In the genomic region with DNA sequence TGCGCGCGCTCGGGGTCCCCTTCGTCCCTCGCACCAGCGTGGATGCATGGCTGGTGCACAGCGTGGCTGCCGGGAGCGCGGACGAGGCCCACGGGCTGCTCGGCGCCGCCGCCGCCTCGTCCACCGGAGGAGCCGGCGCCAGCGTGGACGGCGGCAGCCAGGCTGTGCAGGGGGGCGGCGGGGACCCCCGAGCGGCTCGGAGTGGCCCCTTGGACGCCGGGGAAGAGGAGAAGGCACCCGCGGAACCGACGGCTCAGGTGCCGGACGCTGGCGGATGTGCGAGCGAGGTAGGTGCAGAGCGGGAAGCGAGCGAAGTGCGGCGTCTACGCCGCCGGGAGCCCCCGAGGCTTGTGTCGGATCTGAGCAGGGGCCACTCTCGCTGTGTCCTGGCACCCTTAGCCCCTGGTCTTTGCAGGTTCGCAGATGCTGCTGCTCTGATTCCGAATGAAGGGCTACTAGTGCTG, we compare ENCODE assay signal across 1 cellular context.
A peak's percentile ranks its signal among the peaks of the same experiment; 100 is the strongest.
TF ChIP-seq lines count a peak whose summit lies in the region.
"Not testable (repeated sequence)": the region's sequence is repeated elsewhere in the genome, so short reads cannot be mapped to it uniquely, and the experiment has no call there.

No MANE protein-coding gene starts in this region.

TF ChIP-seq in HepG2, 621 proteins besides CTCF, POLR2A, EP300 and RAD21:
- TF ChIP-seq ZSCAN29 (CRISPR knock-in tag; conservative IDR thresholded peaks at IDR 0.05): peak; percentile 99
- TF ChIP-seq, protein P1, sequence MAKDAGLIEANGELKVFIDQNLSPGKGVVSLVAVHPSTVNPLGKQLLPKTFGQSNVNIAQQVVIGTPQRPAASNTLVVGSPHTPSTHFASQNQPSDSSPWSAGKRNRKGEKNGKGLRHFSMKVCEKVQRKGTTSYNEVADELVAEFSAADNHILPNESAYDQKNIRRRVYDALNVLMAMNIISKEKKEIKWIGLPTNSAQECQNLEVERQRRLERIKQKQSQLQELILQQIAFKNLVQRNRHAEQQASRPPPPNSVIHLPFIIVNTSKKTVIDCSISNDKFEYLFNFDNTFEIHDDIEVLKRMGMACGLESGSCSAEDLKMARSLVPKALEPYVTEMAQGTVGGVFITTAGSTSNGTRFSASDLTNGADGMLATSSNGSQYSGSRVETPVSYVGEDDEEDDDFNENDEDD (CRISPR knock-in tag; IDR thresholded peaks at IDR 0.05; ENCODE audit: borderline replicate concordance): peak; percentile 52
- TF ChIP-seq KDM2A (CRISPR knock-in tag; IDR thresholded peaks at IDR 0.05; ENCODE audit: borderline replicate concordance, low read depth): 0 out of 2 replicates have a peak, but pooled peaks have one; percentile 20
- TF ChIP-seq, protein P2, sequence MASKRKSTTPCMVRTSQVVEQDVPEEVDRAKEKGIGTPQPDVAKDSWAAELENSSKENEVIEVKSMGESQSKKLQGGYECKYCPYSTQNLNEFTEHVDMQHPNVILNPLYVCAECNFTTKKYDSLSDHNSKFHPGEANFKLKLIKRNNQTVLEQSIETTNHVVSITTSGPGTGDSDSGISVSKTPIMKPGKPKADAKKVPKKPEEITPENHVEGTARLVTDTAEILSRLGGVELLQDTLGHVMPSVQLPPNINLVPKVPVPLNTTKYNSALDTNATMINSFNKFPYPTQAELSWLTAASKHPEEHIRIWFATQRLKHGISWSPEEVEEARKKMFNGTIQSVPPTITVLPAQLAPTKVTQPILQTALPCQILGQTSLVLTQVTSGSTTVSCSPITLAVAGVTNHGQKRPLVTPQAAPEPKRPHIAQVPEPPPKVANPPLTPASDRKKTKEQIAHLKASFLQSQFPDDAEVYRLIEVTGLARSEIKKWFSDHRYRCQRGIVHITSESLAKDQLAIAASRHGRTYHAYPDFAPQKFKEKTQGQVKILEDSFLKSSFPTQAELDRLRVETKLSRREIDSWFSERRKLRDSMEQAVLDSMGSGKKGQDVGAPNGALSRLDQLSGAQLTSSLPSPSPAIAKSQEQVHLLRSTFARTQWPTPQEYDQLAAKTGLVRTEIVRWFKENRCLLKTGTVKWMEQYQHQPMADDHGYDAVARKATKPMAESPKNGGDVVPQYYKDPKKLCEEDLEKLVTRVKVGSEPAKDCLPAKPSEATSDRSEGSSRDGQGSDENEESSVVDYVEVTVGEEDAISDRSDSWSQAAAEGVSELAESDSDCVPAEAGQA (IDR thresholded peaks at IDR 0.05; ENCODE audit: low read depth): not testable (repeated sequence)
- TF ChIP-seq, protein P2 (CRISPR knock-in tag; IDR thresholded peaks at IDR 0.05; ENCODE audit: borderline replicate concordance): 0 out of 2 replicates have a peak, but pooled peaks have one; percentile 35
- TF ChIP-seq, protein P3, sequence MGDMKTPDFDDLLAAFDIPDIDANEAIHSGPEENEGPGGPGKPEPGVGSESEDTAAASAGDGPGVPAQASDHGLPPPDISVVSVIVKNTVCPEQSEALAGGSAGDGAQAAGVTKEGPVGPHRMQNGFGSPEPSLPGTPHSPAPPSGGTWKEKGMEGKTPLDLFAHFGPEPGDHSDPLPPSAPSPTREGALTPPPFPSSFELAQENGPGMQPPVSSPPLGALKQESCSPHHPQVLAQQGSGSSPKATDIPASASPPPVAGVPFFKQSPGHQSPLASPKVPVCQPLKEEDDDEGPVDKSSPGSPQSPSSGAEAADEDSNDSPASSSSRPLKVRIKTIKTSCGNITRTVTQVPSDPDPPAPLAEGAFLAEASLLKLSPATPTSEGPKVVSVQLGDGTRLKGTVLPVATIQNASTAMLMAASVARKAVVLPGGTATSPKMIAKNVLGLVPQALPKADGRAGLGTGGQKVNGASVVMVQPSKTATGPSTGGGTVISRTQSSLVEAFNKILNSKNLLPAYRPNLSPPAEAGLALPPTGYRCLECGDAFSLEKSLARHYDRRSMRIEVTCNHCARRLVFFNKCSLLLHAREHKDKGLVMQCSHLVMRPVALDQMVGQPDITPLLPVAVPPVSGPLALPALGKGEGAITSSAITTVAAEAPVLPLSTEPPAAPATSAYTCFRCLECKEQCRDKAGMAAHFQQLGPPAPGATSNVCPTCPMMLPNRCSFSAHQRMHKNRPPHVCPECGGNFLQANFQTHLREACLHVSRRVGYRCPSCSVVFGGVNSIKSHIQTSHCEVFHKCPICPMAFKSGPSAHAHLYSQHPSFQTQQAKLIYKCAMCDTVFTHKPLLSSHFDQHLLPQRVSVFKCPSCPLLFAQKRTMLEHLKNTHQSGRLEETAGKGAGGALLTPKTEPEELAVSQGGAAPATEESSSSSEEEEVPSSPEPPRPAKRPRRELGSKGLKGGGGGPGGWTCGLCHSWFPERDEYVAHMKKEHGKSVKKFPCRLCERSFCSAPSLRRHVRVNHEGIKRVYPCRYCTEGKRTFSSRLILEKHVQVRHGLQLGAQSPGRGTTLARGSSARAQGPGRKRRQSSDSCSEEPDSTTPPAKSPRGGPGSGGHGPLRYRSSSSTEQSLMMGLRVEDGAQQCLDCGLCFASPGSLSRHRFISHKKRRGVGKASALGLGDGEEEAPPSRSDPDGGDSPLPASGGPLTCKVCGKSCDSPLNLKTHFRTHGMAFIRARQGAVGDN (CRISPR knock-in tag; IDR thresholded peaks at IDR 0.05): peak; percentile 49
- 0 out of 2 replicates have a peak, but pooled peaks have one; percentile 18 for TF ChIP-seq SALL1 (CRISPR knock-in tag; IDR thresholded peaks at IDR 0.05)
- TF ChIP-seq, protein P4, sequence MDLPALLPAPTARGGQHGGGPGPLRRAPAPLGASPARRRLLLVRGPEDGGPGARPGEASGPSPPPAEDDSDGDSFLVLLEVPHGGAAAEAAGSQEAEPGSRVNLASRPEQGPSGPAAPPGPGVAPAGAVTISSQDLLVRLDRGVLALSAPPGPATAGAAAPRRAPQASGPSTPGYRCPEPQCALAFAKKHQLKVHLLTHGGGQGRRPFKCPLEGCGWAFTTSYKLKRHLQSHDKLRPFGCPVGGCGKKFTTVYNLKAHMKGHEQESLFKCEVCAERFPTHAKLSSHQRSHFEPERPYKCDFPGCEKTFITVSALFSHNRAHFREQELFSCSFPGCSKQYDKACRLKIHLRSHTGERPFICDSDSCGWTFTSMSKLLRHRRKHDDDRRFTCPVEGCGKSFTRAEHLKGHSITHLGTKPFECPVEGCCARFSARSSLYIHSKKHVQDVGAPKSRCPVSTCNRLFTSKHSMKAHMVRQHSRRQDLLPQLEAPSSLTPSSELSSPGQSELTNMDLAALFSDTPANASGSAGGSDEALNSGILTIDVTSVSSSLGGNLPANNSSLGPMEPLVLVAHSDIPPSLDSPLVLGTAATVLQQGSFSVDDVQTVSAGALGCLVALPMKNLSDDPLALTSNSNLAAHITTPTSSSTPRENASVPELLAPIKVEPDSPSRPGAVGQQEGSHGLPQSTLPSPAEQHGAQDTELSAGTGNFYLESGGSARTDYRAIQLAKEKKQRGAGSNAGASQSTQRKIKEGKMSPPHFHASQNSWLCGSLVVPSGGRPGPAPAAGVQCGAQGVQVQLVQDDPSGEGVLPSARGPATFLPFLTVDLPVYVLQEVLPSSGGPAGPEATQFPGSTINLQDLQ (CRISPR knock-in tag; IDR thresholded peaks at IDR 0.05): 0 out of 2 replicates have a peak, but pooled peaks have one; percentile 22
- TF ChIP-seq ZNF777 (CRISPR knock-in tag; IDR thresholded peaks at IDR 0.05): peak; percentile 97
- peak; percentile 60 for TF ChIP-seq HNRNPLL (IDR thresholded peaks at IDR 0.05; ENCODE audit: low read depth, low read length, poor library complexity, severe bottlenecking)
- 0 out of 2 replicates have a peak, but pooled peaks have one; percentile 26 for TF ChIP-seq GABPB1 (CRISPR knock-in tag; IDR thresholded peaks at IDR 0.05)
- TF ChIP-seq, protein P5, sequence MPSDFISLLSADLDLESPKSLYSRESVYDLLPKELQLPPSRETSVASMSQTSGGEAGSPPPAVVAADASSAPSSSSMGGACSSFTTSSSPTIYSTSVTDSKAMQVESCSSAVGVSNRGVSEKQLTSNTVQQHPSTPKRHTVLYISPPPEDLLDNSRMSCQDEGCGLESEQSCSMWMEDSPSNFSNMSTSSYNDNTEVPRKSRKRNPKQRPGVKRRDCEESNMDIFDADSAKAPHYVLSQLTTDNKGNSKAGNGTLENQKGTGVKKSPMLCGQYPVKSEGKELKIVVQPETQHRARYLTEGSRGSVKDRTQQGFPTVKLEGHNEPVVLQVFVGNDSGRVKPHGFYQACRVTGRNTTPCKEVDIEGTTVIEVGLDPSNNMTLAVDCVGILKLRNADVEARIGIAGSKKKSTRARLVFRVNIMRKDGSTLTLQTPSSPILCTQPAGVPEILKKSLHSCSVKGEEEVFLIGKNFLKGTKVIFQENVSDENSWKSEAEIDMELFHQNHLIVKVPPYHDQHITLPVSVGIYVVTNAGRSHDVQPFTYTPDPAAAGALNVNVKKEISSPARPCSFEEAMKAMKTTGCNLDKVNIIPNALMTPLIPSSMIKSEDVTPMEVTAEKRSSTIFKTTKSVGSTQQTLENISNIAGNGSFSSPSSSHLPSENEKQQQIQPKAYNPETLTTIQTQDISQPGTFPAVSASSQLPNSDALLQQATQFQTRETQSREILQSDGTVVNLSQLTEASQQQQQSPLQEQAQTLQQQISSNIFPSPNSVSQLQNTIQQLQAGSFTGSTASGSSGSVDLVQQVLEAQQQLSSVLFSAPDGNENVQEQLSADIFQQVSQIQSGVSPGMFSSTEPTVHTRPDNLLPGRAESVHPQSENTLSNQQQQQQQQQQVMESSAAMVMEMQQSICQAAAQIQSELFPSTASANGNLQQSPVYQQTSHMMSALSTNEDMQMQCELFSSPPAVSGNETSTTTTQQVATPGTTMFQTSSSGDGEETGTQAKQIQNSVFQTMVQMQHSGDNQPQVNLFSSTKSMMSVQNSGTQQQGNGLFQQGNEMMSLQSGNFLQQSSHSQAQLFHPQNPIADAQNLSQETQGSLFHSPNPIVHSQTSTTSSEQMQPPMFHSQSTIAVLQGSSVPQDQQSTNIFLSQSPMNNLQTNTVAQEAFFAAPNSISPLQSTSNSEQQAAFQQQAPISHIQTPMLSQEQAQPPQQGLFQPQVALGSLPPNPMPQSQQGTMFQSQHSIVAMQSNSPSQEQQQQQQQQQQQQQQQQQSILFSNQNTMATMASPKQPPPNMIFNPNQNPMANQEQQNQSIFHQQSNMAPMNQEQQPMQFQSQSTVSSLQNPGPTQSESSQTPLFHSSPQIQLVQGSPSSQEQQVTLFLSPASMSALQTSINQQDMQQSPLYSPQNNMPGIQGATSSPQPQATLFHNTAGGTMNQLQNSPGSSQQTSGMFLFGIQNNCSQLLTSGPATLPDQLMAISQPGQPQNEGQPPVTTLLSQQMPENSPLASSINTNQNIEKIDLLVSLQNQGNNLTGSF (CRISPR knock-in tag; IDR thresholded peaks at IDR 0.05): peak; percentile 84; the same call in 1 of the 2 replicates
- peak; percentile 28; the same call in 1 of the 2 replicates for TF ChIP-seq MEIS2 (CRISPR knock-in tag; IDR thresholded peaks at IDR 0.05)
- TF ChIP-seq ZNF747 (CRISPR knock-in tag; IDR thresholded peaks at IDR 0.05; ENCODE audit: borderline replicate concordance): 0 out of 2 replicates have a peak, but pooled peaks have one; percentile 9
- TF ChIP-seq, protein P6, sequence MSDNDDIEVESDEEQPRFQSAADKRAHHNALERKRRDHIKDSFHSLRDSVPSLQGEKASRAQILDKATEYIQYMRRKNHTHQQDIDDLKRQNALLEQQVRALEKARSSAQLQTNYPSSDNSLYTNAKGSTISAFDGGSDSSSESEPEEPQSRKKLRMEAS (IDR thresholded peaks at IDR 0.05): peak; percentile 68; the same call in 1 of the 2 replicates
- peak; percentile 57; the same call in 1 of the 2 replicates for TF ChIP-seq SALL2 (CRISPR knock-in tag; IDR thresholded peaks at IDR 0.05)
- TF ChIP-seq, protein P7, sequence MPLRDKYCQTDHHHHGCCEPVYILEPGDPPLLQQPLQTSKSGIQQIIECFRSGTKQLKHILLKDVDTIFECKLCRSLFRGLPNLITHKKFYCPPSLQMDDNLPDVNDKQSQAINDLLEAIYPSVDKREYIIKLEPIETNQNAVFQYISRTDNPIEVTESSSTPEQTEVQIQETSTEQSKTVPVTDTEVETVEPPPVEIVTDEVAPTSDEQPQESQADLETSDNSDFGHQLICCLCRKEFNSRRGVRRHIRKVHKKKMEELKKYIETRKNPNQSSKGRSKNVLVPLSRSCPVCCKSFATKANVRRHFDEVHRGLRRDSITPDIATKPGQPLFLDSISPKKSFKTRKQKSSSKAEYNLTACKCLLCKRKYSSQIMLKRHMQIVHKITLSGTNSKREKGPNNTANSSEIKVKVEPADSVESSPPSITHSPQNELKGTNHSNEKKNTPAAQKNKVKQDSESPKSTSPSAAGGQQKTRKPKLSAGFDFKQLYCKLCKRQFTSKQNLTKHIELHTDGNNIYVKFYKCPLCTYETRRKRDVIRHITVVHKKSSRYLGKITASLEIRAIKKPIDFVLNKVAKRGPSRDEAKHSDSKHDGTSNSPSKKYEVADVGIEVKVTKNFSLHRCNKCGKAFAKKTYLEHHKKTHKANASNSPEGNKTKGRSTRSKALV (CRISPR knock-in tag; IDR thresholded peaks at IDR 0.05): peak; percentile 37; the same call in 1 of the 2 replicates
- 0 out of 2 replicates have a peak, but pooled peaks have one; percentile 45 for TF ChIP-seq ZNF546 (CRISPR knock-in tag; conservative IDR thresholded peaks at IDR 0.05)
- 0 out of 2 replicates have a peak, but pooled peaks have one; percentile 13 for TF ChIP-seq ZFY (CRISPR knock-in tag; IDR thresholded peaks at IDR 0.05)
- TF ChIP-seq, protein P8, sequence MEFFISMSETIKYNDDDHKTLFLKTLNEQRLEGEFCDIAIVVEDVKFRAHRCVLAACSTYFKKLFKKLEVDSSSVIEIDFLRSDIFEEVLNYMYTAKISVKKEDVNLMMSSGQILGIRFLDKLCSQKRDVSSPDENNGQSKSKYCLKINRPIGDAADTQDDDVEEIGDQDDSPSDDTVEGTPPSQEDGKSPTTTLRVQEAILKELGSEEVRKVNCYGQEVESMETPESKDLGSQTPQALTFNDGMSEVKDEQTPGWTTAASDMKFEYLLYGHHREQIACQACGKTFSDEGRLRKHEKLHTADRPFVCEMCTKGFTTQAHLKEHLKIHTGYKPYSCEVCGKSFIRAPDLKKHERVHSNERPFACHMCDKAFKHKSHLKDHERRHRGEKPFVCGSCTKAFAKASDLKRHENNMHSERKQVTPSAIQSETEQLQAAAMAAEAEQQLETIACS (CRISPR knock-in tag; IDR thresholded peaks at IDR 0.05): 0 out of 2 replicates have a peak, but pooled peaks have one; percentile 12
TF ChIP-seq in HepG2: peak in this region for 19; not testable (repeated sequence) for 602.
